ENCODE assay signal across 9 cellular contexts in the genomic region with DNA sequence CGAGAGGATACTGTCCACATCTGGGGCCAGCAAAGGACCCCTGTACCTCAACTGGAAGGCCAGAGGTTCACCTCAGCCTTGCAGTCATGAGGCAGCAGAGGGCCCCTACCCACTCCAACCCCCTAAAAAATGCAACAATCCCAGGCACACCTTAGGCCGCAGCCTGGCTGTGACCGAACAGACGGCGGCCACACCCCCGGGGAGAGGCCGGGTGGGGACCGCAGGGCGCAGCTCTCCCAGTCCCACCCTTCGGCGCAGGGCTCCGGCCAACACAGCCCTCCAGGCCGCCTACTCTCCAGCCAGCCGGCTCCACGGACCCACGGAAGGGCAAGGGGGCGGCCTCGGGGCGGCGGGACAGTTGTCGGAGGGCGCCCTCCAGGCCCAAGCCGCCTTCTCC. TPM values are rescaled to one million over a fixed set of nuclear protein-coding genes. Genes with fewer than 3 reads are reported as not detected.
DNase-seq lines count a peak whose midpoint lies in the region; ATAC-seq and TF ChIP-seq lines count a peak whose summit lies in the region.
"Had no signal": no experiment of that assay in that cellular context is flagged by ENCODE, and none has a peak within 500 bp of the region (broad histone marks: within the 10 kb centered on the region; RNA-seq: fewer than 3 reads in every experiment).

No MANE protein-coding gene starts in this region.

- peak in 1 of 2 donors; percentile 5 for DNase-seq in activated T-cell treated with anti-CD3 and anti-CD28 coated beads, Interleukin-2, amount 50 U/mL, for 72 hours
- no peak for DNase-seq in activated T-cell treated with anti-CD3 and anti-CD28 coated beads for 4 hours
- DNase-seq in central memory CD8-positive, alpha-beta T cell (ENCODE audit: low spot score in 2 of 2) = no peak
- no peak for DNase-seq in mesenchymal stem cell
- peak; percentile 79 for DNase-seq in transverse colon
- no peak for DNase-seq in NCI-H446 (lab: John Stamatoyannopoulos, UW)
- no peak for DNase-seq in DMS114 treated with DMSO at 0.1 percent for 48 hours (lab: John Stamatoyannopoulos, UW; ENCODE audit: unreplicated experiment)
- DNase-seq: NCI-H510A treated with DMSO at 0.1 percent for 48 hours had no signal

- TF ChIP-seq EP300 in transverse colon (IDR thresholded peaks at IDR 0.05; ENCODE audit: low read depth) = no peak

- H3K79me1 ChIP-seq in mesenchymal stem cell (replicated peaks; ENCODE audit: low read length, poor library complexity, severe bottlenecking) = no peaks in the 10 kb centered on the region

- no peak overlapping the region for H3K4ac ChIP-seq in mesenchymal stem cell (ENCODE audit: low read depth in 1 of 2, low read length in 2 of 2)

- H4K8ac ChIP-seq in mesenchymal stem cell (ENCODE audit: low read length) = no peak overlapping the region

- intact Hi-C loops in transverse colon (cut with DNase I; ENCODE audit: low total_unique reads) = no loop called here

- no peak for TF ChIP-seq CTCF in transverse colon (IDR thresholded peaks at IDR 0.05)

- H3K27ac Mint-ChIP-seq in activated T-cell treated with anti-CD3 and anti-CD28 coated beads, Interleukin-2, amount 50 U/mL, for 72 hours = no peak overlapping the region
- H3K27ac Mint-ChIP-seq in central memory CD8-positive, alpha-beta T cell (ENCODE audit: low read depth) = peak overlapping the region; percentile 92

- H3K4me3 ChIP-seq in mesenchymal stem cell (ENCODE audit: insufficient read depth in 1 of 2, low read depth in 1 of 2, low read length in 2 of 2) = peak overlapping the region in 1 of 2 experiments; percentile 28
- H3K4me3 ChIP-seq in transverse colon = peak overlapping the region; percentile 62 to 92 (median 70)

- no peak overlapping the region for H4K91ac ChIP-seq in mesenchymal stem cell (ENCODE audit: low read length)

- no peak overlapping the region for H3K14ac ChIP-seq in mesenchymal stem cell (ENCODE audit: low read length in 2 of 2)

- H2AFZ ChIP-seq in mesenchymal stem cell (ENCODE audit: low read depth, low read length) = no peak overlapping the region

- H3K27ac ChIP-seq in mesenchymal stem cell (ENCODE audit: low read length, poor library complexity, severe bottlenecking) = no peak overlapping the region
- H3K27ac ChIP-seq in transverse colon = peak overlapping the region; percentile 79 to 95 (median 92)

- H2BK120ac ChIP-seq in mesenchymal stem cell (ENCODE audit: low read depth, low read length) = no peak overlapping the region

- H2BK12ac ChIP-seq in mesenchymal stem cell (ENCODE audit: low read length in 2 of 2) = no peak overlapping the region

- H2AK5ac ChIP-seq in mesenchymal stem cell (ENCODE audit: low read length, severe bottlenecking) = no peak overlapping the region

- H3K4me1 Mint-ChIP-seq in activated T-cell treated with anti-CD3 and anti-CD28 coated beads, Interleukin-2, amount 50 U/mL, for 72 hours (ENCODE audit: low read depth) = peaks cover 36% of the 10 kb centered on the region
- H3K4me1 Mint-ChIP-seq in central memory CD8-positive, alpha-beta T cell = peaks cover 20% of the 10 kb centered on the region

- H3K36me3 ChIP-seq in mesenchymal stem cell (ENCODE audit: control insufficient read depth in 1 of 2, insufficient read depth in 2 of 2, low read depth in 1 of 2, low read length in 2 of 2) = no peaks in the 10 kb centered on the region
- H3K36me3 ChIP-seq in transverse colon = no peaks in the 10 kb centered on the region

- peak; percentile 80 for TF ChIP-seq POLR2A in transverse colon (IDR thresholded peaks at IDR 0.05)

- H3K9ac ChIP-seq in mesenchymal stem cell (ENCODE audit: low read length) = peak overlapping the region; percentile 68

- H3K9me3 ChIP-seq in mesenchymal stem cell (ENCODE audit: control insufficient read depth, low read length) = no peaks in the 10 kb centered on the region
- H3K9me3 ChIP-seq in transverse colon = no peaks in the 10 kb centered on the region

- in situ Hi-C loops in transverse colon (cut with MboI; ENCODE audit: low pct_ligation_motif_present in 1 of 4, low pct_unique_long_range_greater_than_20kb in 1 of 4, low sequenced_read_pairs in 3 of 4) = no loop called here

- H3K4me3 Mint-ChIP-seq in activated T-cell treated with anti-CD3 and anti-CD28 coated beads, Interleukin-2, amount 50 U/mL, for 72 hours = peak overlapping the region; percentile 14 to 71
- peak overlapping the region; percentile 85 for H3K4me3 Mint-ChIP-seq in central memory CD8-positive, alpha-beta T cell

- no peak overlapping the region for H2BK15ac ChIP-seq in mesenchymal stem cell (ENCODE audit: low read depth, poor library complexity, severe bottlenecking)

- no peak overlapping the region for H3K4me2 ChIP-seq in mesenchymal stem cell (ENCODE audit: low read length, poor library complexity, severe bottlenecking)

- WGBS in mesenchymal stem cell = 94% methylated on average over 23 of the region's 23 CpGs
- WGBS in transverse colon (ENCODE audit: low coverage in 1 of 2), 2 donors = 76% methylated on average over 22 of the region's 23 CpGs; no CpG with 5 or more reads in 1 of the 2 donors

- no peak overlapping the region for H3K23ac ChIP-seq in mesenchymal stem cell (ENCODE audit: low read length in 2 of 2)

- H3K27me3 ChIP-seq in mesenchymal stem cell (ENCODE audit: control insufficient read depth in 1 of 2, insufficient read depth in 1 of 2, low read length in 2 of 2) (peaks cover 3 to 4% of the 10 kb centered on the region in 2 experiments), transverse colon (no peaks in the 10 kb centered on the region)

- H3K18ac ChIP-seq in mesenchymal stem cell (ENCODE audit: low read depth in 1 of 2, low read length in 2 of 2) = no peak overlapping the region

- H3K36me3 Mint-ChIP-seq in activated T-cell treated with anti-CD3 and anti-CD28 coated beads, Interleukin-2, amount 50 U/mL, for 72 hours (ENCODE audit: insufficient read depth in 2 of 2) = no peaks in the 10 kb centered on the region
- peaks cover 18% of the 10 kb centered on the region for H3K36me3 Mint-ChIP-seq in central memory CD8-positive, alpha-beta T cell (ENCODE audit: insufficient read depth)

- H3K27me3 Mint-ChIP-seq in activated T-cell treated with anti-CD3 and anti-CD28 coated beads, Interleukin-2, amount 50 U/mL, for 72 hours (ENCODE audit: low read depth) = no peaks in the 10 kb centered on the region
- no peaks in the 10 kb centered on the region for H3K27me3 Mint-ChIP-seq in central memory CD8-positive, alpha-beta T cell

- peaks cover 5% of the 10 kb centered on the region for H3K4me1 ChIP-seq in mesenchymal stem cell (ENCODE audit: control insufficient read depth, insufficient read depth, low read depth, low read length)
- H3K4me1 ChIP-seq in transverse colon = peaks cover 13 to 24% (median 17%) of the 10 kb centered on the region in 4 donors

- no peak overlapping the region for H2BK5ac ChIP-seq in mesenchymal stem cell (ENCODE audit: low read depth, low read length, poor library complexity, severe bottlenecking)

- H3K9me3 Mint-ChIP-seq in activated T-cell treated with anti-CD3 and anti-CD28 coated beads, Interleukin-2, amount 50 U/mL, for 72 hours = no peaks in the 10 kb centered on the region
- no peaks in the 10 kb centered on the region for H3K9me3 Mint-ChIP-seq in central memory CD8-positive, alpha-beta T cell

- no peak for ATAC-seq in activated T-cell treated with anti-CD3 and anti-CD28 coated beads, Interleukin-2, amount 50 U/mL, for 72 hours (replicated peaks in 1 of 2)
- no peak for ATAC-seq in central memory CD8-positive, alpha-beta T cell (replicated peaks; ENCODE audit: extremely low read depth, poor library complexity, severe bottlenecking)
- ATAC-seq in GM18867 (IDR thresholded peaks at IDR 0.05; ENCODE audit: unreplicated experiment) = no peak

RNA-seq across cellular contexts. Expression of gene DNAJA4, which starts 0.5 kb away (rescaled TPM):
- total RNA-seq in activated T-cell treated with anti-CD3 and anti-CD28 coated beads, Interleukin-2, amount 50 U/mL, for 72 hours = 10 to 100 TPM; 30.7 to 36.4 TPM
- polyA plus RNA-seq in mesenchymal stem cell (2013, experiment 1 of 2) = 0.12 TPM
- polyA plus RNA-seq in mesenchymal stem cell (2013, experiment 2 of 2) = 0.05 TPM
- total RNA-seq in transverse colon = 10 to 100 TPM; 34.9 to 69.9 (median 42.5) TPM

RNA-seq across cellular contexts. Expression of gene ACSBG1, which starts 29.5 kb away (rescaled TPM):
- total RNA-seq in activated T-cell treated with anti-CD3 and anti-CD28 coated beads, Interleukin-2, amount 50 U/mL, for 72 hours = under 1 TPM in 1 of 2 donors, not detected in 1; 0.32 TPM
- polyA plus RNA-seq in mesenchymal stem cell (2013, experiment 1 of 2) = 0.03 TPM
- polyA plus RNA-seq in mesenchymal stem cell (2013, experiment 2 of 2) = not detected
- 1 to 10 TPM in 1 of 4 donors, not detected in 3; 1.5 TPM for total RNA-seq in transverse colon

RNA-seq across cellular contexts. Expression of gene SKIC8, which starts 35.5 kb away (rescaled TPM):
- total RNA-seq in activated T-cell treated with anti-CD3 and anti-CD28 coated beads, Interleukin-2, amount 50 U/mL, for 72 hours = 10 to 100 TPM; 31.0 to 31.3 TPM
- polyA plus RNA-seq in mesenchymal stem cell (2013, experiment 1 of 2) = 29.0 TPM
- polyA plus RNA-seq in mesenchymal stem cell (2013, experiment 2 of 2) = 29.2 TPM
- total RNA-seq in transverse colon = 10 to 100 TPM in 3 of 4 donors, 1 to 10 TPM in 1; 9.0 to 51.4 (median 44.1) TPM
